In genomic region chr2:217142649-217143266, GRCh38 we compare ENCODE assay signal across 9 cellular contexts.
A peak's percentile ranks its signal among the peaks of the same experiment; 100 is the strongest.
DNase-seq lines count a peak whose midpoint lies in the region; ATAC-seq, FAIRE-seq and TF ChIP-seq lines count a peak whose summit lies in the region.
"Had no signal": no experiment of that assay in that cellular context is flagged by ENCODE, and none has a peak within 500 bp of the region (broad histone marks: within the 10 kb centered on the region; RNA-seq: fewer than 3 reads in every experiment).

No MANE protein-coding gene starts in this region.

- H4K20me1 ChIP-seq in H9 (ENCODE audit: control insufficient read depth, insufficient read depth, insufficient read length) (no peaks in the 10 kb centered on the region), keratinocyte (ENCODE audit: control insufficient read depth, extremely low read depth, insufficient read depth, low read length) (no peaks in the 10 kb centered on the region)

- no peak for TF ChIP-seq POLR2A in suprapubic skin (IDR thresholded peaks at IDR 0.05)

- H3K14ac ChIP-seq in H9 (ENCODE audit: insufficient read depth, low read length) = no peak overlapping the region

- H3K36me3 ChIP-seq in keratinocyte (ENCODE audit: control insufficient read depth in 2 of 2, extremely low read depth in 1 of 2, insufficient read depth in 2 of 2, low read length in 2 of 2) (no peaks in the 10 kb centered on the region), suprapubic skin (no peaks in the 10 kb centered on the region)

- peak; percentile 33 for TF ChIP-seq CTCF in D721Med (IDR thresholded peaks at IDR 0.05; ENCODE audit: insufficient read depth, missing control alignments)
- peak; percentile 89 for TF ChIP-seq CTCF in H9 (conservative IDR thresholded peaks at IDR 0.05)
- TF ChIP-seq CTCF in keratinocyte (optimal IDR thresholded peaks at IDR 0.05 in 1 of 3, IDR thresholded peaks at IDR 0.05 in 1 of 3, conservative IDR thresholded peaks at IDR 0.05 in 1 of 3; ENCODE audit: extremely low read depth in 1 of 3, insufficient read depth in 2 of 3, low read length in 3 of 3) = peak; percentile 63 to 66 (median 66)
- peak in 1 of 2 donors; percentile 19 for TF ChIP-seq CTCF in suprapubic skin (IDR thresholded peaks at IDR 0.05)

- H3K4ac ChIP-seq in H9 (ENCODE audit: low read depth, low read length) = no peak overlapping the region

- no peak overlapping the region for H4K8ac ChIP-seq in H9 (replicated peaks; ENCODE audit: insufficient read length, low read depth, low read length)

- H2BK120ac ChIP-seq in H9 (ENCODE audit: low read depth, low read length, poor library complexity, severe bottlenecking) = no peak overlapping the region

- no peak overlapping the region for H4K91ac ChIP-seq in H9 (ENCODE audit: insufficient read length, low read depth, low read length)

- no peak overlapping the region for H3K9ac ChIP-seq in H9 (ENCODE audit: extremely low read depth, insufficient read length, low read length)
- no peak overlapping the region for H3K9ac ChIP-seq in keratinocyte (ENCODE audit: control insufficient read depth, extremely low read depth, insufficient read depth, low read length)

- no peak overlapping the region for H2BK15ac ChIP-seq in H9 (ENCODE audit: low read depth, low read length)

- H3K27me3 ChIP-seq in H9 (ENCODE audit: insufficient read depth, low read length) = no peaks in the 10 kb centered on the region
- H3K27me3 ChIP-seq in keratinocyte (ENCODE audit: control insufficient read depth, extremely low read depth, insufficient read depth, low read length) = no peaks in the 10 kb centered on the region
- no peaks in the 10 kb centered on the region for H3K27me3 ChIP-seq in suprapubic skin

- no peaks in the 10 kb centered on the region for H3K4me1 Mint-ChIP-seq in H9

- H2AFZ ChIP-seq in H9 (ENCODE audit: low read length) = no peak overlapping the region
- H2AFZ ChIP-seq in keratinocyte (ENCODE audit: control insufficient read depth, low read length) = no peak overlapping the region

- no peak overlapping the region for H3T11ph ChIP-seq in H9 (ENCODE audit: low read length)

- TF ChIP-seq EP300 in suprapubic skin (IDR thresholded peaks at IDR 0.05) = no peak

- dilution Hi-C loops in keratinocyte (cut with MboI; ENCODE audit: extremely low pct_ligation_motif_present, low sequenced_read_pairs) = no loop called here

- no peak overlapping the region for H3K4me3 Mint-ChIP-seq in H9

- H3K23me2 ChIP-seq in H9 (ENCODE audit: insufficient read length, low read depth, low read length, poor library complexity, severe bottlenecking) = no peaks in the 10 kb centered on the region

- peaks cover 4 to 18% (median 4%) of the 10 kb centered on the region in 3 experiments; a peak in 5 of 7 replicates for H3K36me3 Mint-ChIP-seq in H9 (ENCODE audit: insufficient read depth in 1 of 3, low read depth in 3 of 3)

- H3K27ac Mint-ChIP-seq in H9 = no peak overlapping the region

- H3K9me3 ChIP-seq in H9 (ENCODE audit: control insufficient read depth, low read depth, low read length) (peaks cover 4% of the 10 kb centered on the region), keratinocyte (ENCODE audit: control insufficient read depth, low read depth, low read length) (no peaks in the 10 kb centered on the region), suprapubic skin (peaks cover 4% of the 10 kb centered on the region)

- no peak for DNase-seq in D721Med (ENCODE audit: insufficient read length, low spot score)
- DNase-seq in H9 = peak; percentile 51
- DNase-seq in SK-N-DZ (ENCODE audit: low spot score) = peak; percentile 69
- no peak for DNase-seq in keratinocyte (ENCODE audit: low read depth, low spot score)
- no peak for DNase-seq in suprapubic skin (ENCODE audit: low spot score in 2 of 2)
- DNase-seq: NCI-H1092 had no signal

- H3K27ac ChIP-seq in H9 (ENCODE audit: insufficient read length, low read depth, low read length) (no peak overlapping the region), keratinocyte (ENCODE audit: control insufficient read depth, insufficient read depth, low read length) (no peak overlapping the region), suprapubic skin (no peak overlapping the region)

- no peak overlapping the region for H2BK5ac ChIP-seq in H9 (ENCODE audit: insufficient read length, low read length)

- H3K9me3 Mint-ChIP-seq in H9 = peaks cover 21 to 29% of the 10 kb centered on the region in 2 experiments

- no peaks in the 10 kb centered on the region for H3K79me1 ChIP-seq in H9 (ENCODE audit: insufficient read depth, low read depth, low read length, poor library complexity, severe bottlenecking)

- no peaks in the 10 kb centered on the region for H3K9me1 ChIP-seq in keratinocyte (ENCODE audit: control insufficient read depth, extremely low read depth, insufficient read depth, low read length)

- H3K4me1 ChIP-seq in H9 (ENCODE audit: insufficient read depth, low read length) (no peaks in the 10 kb centered on the region), keratinocyte (ENCODE audit: control insufficient read depth, extremely low read depth, insufficient read depth, low read length) (no peaks in the 10 kb centered on the region), suprapubic skin (no peaks in the 10 kb centered on the region)

- no peaks in the 10 kb centered on the region; the same call in 1 of the 2 replicates for H3K27me3 Mint-ChIP-seq in H9 (ENCODE audit: low read depth)

- H3K18ac ChIP-seq in H9 (ENCODE audit: insufficient read length, low read depth, low read length) = no peak overlapping the region

- H3K4me2 ChIP-seq in H9 (ENCODE audit: insufficient read depth, insufficient read length, low read length) (no peak overlapping the region), keratinocyte (ENCODE audit: control insufficient read depth, extremely low read depth, insufficient read depth, low read depth, low read length) (no peak overlapping the region)

- H2BK12ac ChIP-seq in H9 (ENCODE audit: insufficient read length, low read depth, low read length) = no peak overlapping the region

- no peaks in the 10 kb centered on the region for H3K79me2 ChIP-seq in H9 (ENCODE audit: insufficient read depth, low read length)
- H3K79me2 ChIP-seq in keratinocyte (ENCODE audit: control insufficient read depth, insufficient read depth, low read length) = no peaks in the 10 kb centered on the region

- H3K56ac ChIP-seq in H9 (ENCODE audit: insufficient read length, low read depth, low read length) = no peak overlapping the region

- H3K4me3 ChIP-seq in keratinocyte (ENCODE audit: control insufficient read depth in 2 of 3, extremely low read depth in 1 of 3, insufficient read depth in 2 of 3, low read depth in 1 of 3, low read length in 3 of 3) (no peak overlapping the region), suprapubic skin (no peak overlapping the region)

- no peak overlapping the region for H4K5ac ChIP-seq in H9 (ENCODE audit: insufficient read length, low read depth, low read length)

- no peak overlapping the region for H2AK5ac ChIP-seq in H9 (ENCODE audit: insufficient read length, low read length)

- no CpG with 5 or more reads among the region's 3 CpGs for WGBS in H9 (ENCODE audit: extremely low coverage, insufficient read length, low lambda C conversion rate)
- 82% methylated on average over 3 of the region's 3 CpGs for WGBS in suprapubic skin

- no peak for ATAC-seq in esophagus mucosa
- ATAC-seq in HG03342 (IDR thresholded peaks at IDR 0.05; ENCODE audit: unreplicated experiment) = no peak
- ATAC-seq in HG03108 (IDR thresholded peaks at IDR 0.05; ENCODE audit: unreplicated experiment) = no peak

- no peak for FAIRE-seq in D721Med (lab: Jason Lieb, UNC)
- peak; percentile 20 for FAIRE-seq in keratinocyte (lab: Jason Lieb, UNC)

- no peak overlapping the region for H2BK20ac ChIP-seq in H9 (ENCODE audit: low read depth, low read length, poor library complexity, severe bottlenecking)

- H3K23ac ChIP-seq in H9 (ENCODE audit: insufficient read length, low read depth, low read length) = no peak overlapping the region

Comparison
In these comparisons a context has a peak if more than half of its experiments do, and no peak if none do; other contexts are left out.
1. DNase-seq: peak in H9 (single experiment) and SK-N-DZ (single experiment); none in D721Med (single experiment), keratinocyte (single experiment) and suprapubic skin (0 of 2).